In genomic region chr1:25608488-25609178, GRCh38 we compare ENCODE assay signal across 8 cellular contexts. TPM values are rescaled to one million over a fixed set of nuclear protein-coding genes. Genes with fewer than 3 reads are reported as not detected.
DNase-seq lines count a peak whose midpoint lies in the region; ATAC-seq, FAIRE-seq and TF ChIP-seq lines count a peak whose summit lies in the region.

No MANE protein-coding gene starts in this region.

- H4K20me1 ChIP-seq in hepatocyte (ENCODE audit: insufficient read depth, poor library complexity, severe bottlenecking) = no peaks in the 10 kb centered on the region

- FAIRE-seq in TTC549 (lab: Jason Lieb, UNC) = peak; percentile 81
- FAIRE-seq in small intestine (lab: Jason Lieb, UNC) = peak; percentile 57

- no peaks in the 10 kb centered on the region for H3K9me2 ChIP-seq in hepatocyte (replicated peaks; ENCODE audit: insufficient read depth)

- H3K4me3 ChIP-seq in hepatocyte (no peak overlapping the region), small intestine (ENCODE audit: low read depth in 1 of 2, low read length in 2 of 2) (no peak overlapping the region)

- TF ChIP-seq CTCF in hepatocyte (IDR thresholded peaks at IDR 0.05; ENCODE audit: poor library complexity) = peak; percentile 77

- H3K27me3 ChIP-seq in hepatocyte (peaks cover 3% of the 10 kb centered on the region), small intestine (ENCODE audit: control insufficient read depth in 2 of 2, insufficient read depth in 2 of 2, low read length in 2 of 2) (no peaks in the 10 kb centered on the region)

- H3K36me3 ChIP-seq in hepatocyte (replicated peaks; ENCODE audit: insufficient read depth, low read depth) (no peaks in the 10 kb centered on the region), small intestine (ENCODE audit: control insufficient read depth in 2 of 2, insufficient read depth in 2 of 2, low read length in 2 of 2) (no peaks in the 10 kb centered on the region)

- H3K27ac ChIP-seq in hepatocyte (no peak overlapping the region), small intestine (ENCODE audit: low read depth in 1 of 2, low read length in 1 of 2) (no peak overlapping the region)

- peak overlapping the region; percentile 72 for H3K4me2 ChIP-seq in hepatocyte

- 16% methylated on average over 15 of the region's 15 CpGs for WGBS in hepatocyte (ENCODE audit: low lambda C conversion rate, missing lambda C conversion rate)
- 12 to 20% (median 18%) methylated on average over 15 of the region's 15 CpGs for WGBS in small intestine, 3 donors

- H3K9me3 ChIP-seq in hepatocyte (ENCODE audit: low read depth) = no peaks in the 10 kb centered on the region
- H3K9me3 ChIP-seq in small intestine (ENCODE audit: control insufficient read depth, low read depth) = no peaks in the 10 kb centered on the region

- H2AFZ ChIP-seq in hepatocyte = no peak overlapping the region

- ATAC-seq in GM21367 (IDR thresholded peaks at IDR 0.05; ENCODE audit: unreplicated experiment) = no peak

- DNase-seq in COLO829 (ENCODE audit: low spot score) (peak; percentile 54), GOT3 (lab: John Stamatoyannopoulos, UW) (peak; percentile 15), NCI-H187 treated with DMSO at 0.1 percent for 48 hours (lab: John Stamatoyannopoulos, UW) (peak; percentile 24), astrocyte of the hippocampus (ENCODE audit: low read depth, low spot score) (peak; percentile 85), hepatocyte (ENCODE audit: low spot score) (peak; percentile 90), small intestine (peak; percentile 87)

- no peaks in the 10 kb centered on the region for H3K79me2 ChIP-seq in hepatocyte

- H3K4me1 ChIP-seq in hepatocyte (ENCODE audit: insufficient read depth) (peaks cover 4% of the 10 kb centered on the region), small intestine (ENCODE audit: control insufficient read depth in 2 of 2, insufficient read depth in 1 of 2, low read depth in 1 of 2, low read length in 1 of 2) (no peaks in the 10 kb centered on the region)

RNA-seq across cellular contexts. Expression of gene MAN1C1, which starts 8.0 kb away (rescaled TPM):
- total RNA-seq in hepatocyte = 19.9 and 20.6 TPM in 2 replicates
- polyA plus RNA-seq in hepatocyte (24.6 and 29.3 TPM in 2 replicates), small intestine (1 to 10 TPM in 2 of 3 donors, under 1 TPM in 1; 0.67 to 5.4 (median 1.4) TPM)

Comparison
In these comparisons a context has a peak if more than half of its experiments do, and no peak if none do; other contexts are left out.
1. DNase-seq: peak in every context shown above with its lines; median percentile 90 in hepatocyte; 87 in small intestine; 85 in astrocyte of the hippocampus; 54 in COLO829; 24 in NCI-H187 treated with DMSO at 0.1 percent for 48 hours; 15 in GOT3.